17 cellular contexts compared by ENCODE assay signal in genomic region chr12:67634167-67634793, GRCh38. TPM values are rescaled to one million over a fixed set of nuclear protein-coding genes. Genes with fewer than 3 reads are reported as not detected.
DNase-seq lines count a peak whose midpoint lies in the region; ATAC-seq, FAIRE-seq and TF ChIP-seq lines count a peak whose summit lies in the region.
"Had no signal": no experiment of that assay in that cellular context is flagged by ENCODE, and none has a peak within 500 bp of the region (broad histone marks: within the 10 kb centered on the region; RNA-seq: fewer than 3 reads in every experiment).

No MANE protein-coding gene starts in this region.

- no peak for TF ChIP-seq POLR2A in GM12891 (IDR thresholded peaks at IDR 0.05; ENCODE audit: low read depth, low read length)
- no peak for TF ChIP-seq POLR2A in GM18505 (IDR thresholded peaks at IDR 0.05; ENCODE audit: borderline replicate concordance, extremely low read depth, insufficient read depth, insufficient read length)

- peak overlapping the region; percentile 3 to 95 for H3K27ac Mint-ChIP-seq in stimulated activated naive CD8-positive, alpha-beta T cell treated with anti-CD3 and anti-CD28 coated beads, Interleukin-15, amount 100 ng/mL, for 72 hours

- peak; percentile 68 for ATAC-seq in Right ventricle myocardium superior (ENCODE audit: poor library complexity)
- no peak for ATAC-seq in stimulated activated naive CD8-positive, alpha-beta T cell treated with anti-CD3 and anti-CD28 coated beads, Interleukin-15, amount 100 ng/mL, for 72 hours
- ATAC-seq in HG02885 (IDR thresholded peaks at IDR 0.05; ENCODE audit: poor library complexity, unreplicated experiment) = no peak
- ATAC-seq in GM18505 (IDR thresholded peaks at IDR 0.05; ENCODE audit: unreplicated experiment) = no peak

- no peaks in the 10 kb centered on the region for H3K9me3 ChIP-seq in right atrium auricular region
- H3K9me3 ChIP-seq: uterus had no signal

- peak overlapping the region; percentile 9 to 51 for H3K4me3 Mint-ChIP-seq in stimulated activated naive CD8-positive, alpha-beta T cell treated with anti-CD3 and anti-CD28 coated beads, Interleukin-15, amount 100 ng/mL, for 72 hours

- no peaks in the 10 kb centered on the region for H3K27me3 Mint-ChIP-seq in stimulated activated naive CD8-positive, alpha-beta T cell treated with anti-CD3 and anti-CD28 coated beads, Interleukin-15, amount 100 ng/mL, for 72 hours

- no peaks in the 10 kb centered on the region for H3K4me1 ChIP-seq in right atrium auricular region
- H3K4me1 ChIP-seq: uterus had no signal

- no peaks in the 10 kb centered on the region for H3K36me3 ChIP-seq in right atrium auricular region
- H3K36me3 ChIP-seq: uterus had no signal

- peaks cover 6% of the 10 kb centered on the region in 2 donors for H3K9me3 Mint-ChIP-seq in stimulated activated naive CD8-positive, alpha-beta T cell treated with anti-CD3 and anti-CD28 coated beads, Interleukin-15, amount 100 ng/mL, for 72 hours

- H3K4me3 ChIP-seq in right atrium auricular region = no peak overlapping the region
- H3K4me3 ChIP-seq: PC-9, uterus had no signal

- intact Hi-C loops in Right ventricle myocardium superior (cut with DNase I) = no loop called here

- DNase-seq in Right ventricle myocardium superior = no peak
- no peak for DNase-seq in right atrium auricular region (ENCODE audit: low spot score)
- DNase-seq in MV-4-11 (lab: John Stamatoyannopoulos, UW) = peak; percentile 19
- peak; percentile 25 for DNase-seq in globus pallidus (ENCODE audit: low spot score)
- no peak for DNase-seq in stimulated activated naive CD8-positive, alpha-beta T cell treated with anti-CD3 and anti-CD28 coated beads, Interleukin-15, amount 100 ng/mL, for 72 hours
- DNase-seq in GM12891 (ENCODE audit: insufficient read length, low spot score) = no peak
- DNase-seq: activated CD8-positive, alpha-beta memory T cell treated with anti-CD3 and anti-CD28 coated beads, Interleukin-2, amount 50 U/mL, for 4 hours; cerebellar nuclear complex; DMS79 treated with DMSO at 0.1 percent for 48 hours; foreskin melanocyte; mammary epithelial cell; NCI-H1436 treated with DMSO at 0.1 percent for 48 hours; PC-9; stimulated activated naive CD4-positive, alpha-beta T cell treated with Interleukin-2 at 50 U/mL for 16 hours; uterus had no signal

- TF ChIP-seq CTCF in right atrium auricular region (IDR thresholded peaks at IDR 0.05) = no peak

- no peaks in the 10 kb centered on the region for H3K27me3 ChIP-seq in right atrium auricular region
- H3K27me3 ChIP-seq: uterus had no signal

- no peak overlapping the region for H3K27ac ChIP-seq in right atrium auricular region
- H3K27ac ChIP-seq: PC-9, uterus had no signal

- peaks cover 56% of the 10 kb centered on the region for H3K4me1 Mint-ChIP-seq in stimulated activated naive CD8-positive, alpha-beta T cell treated with anti-CD3 and anti-CD28 coated beads, Interleukin-15, amount 100 ng/mL, for 72 hours

- FAIRE-seq in GM12891 (lab: Jason Lieb, UNC) = no peak

TF ChIP-seq in GM12891, 5 proteins besides CTCF, POLR2A, EP300 and RAD21:
- no peak for TF ChIP-seq SPI1 (IDR thresholded peaks at IDR 0.05; ENCODE audit: low read depth, low read length)

RNA-seq across cellular contexts. Expression of gene DYRK2, which starts 14.3 kb away (rescaled TPM):
- total RNA-seq in Right ventricle myocardium superior (45.8 TPM), right atrium auricular region (10 to 100 TPM; 55.1 to 86.6 TPM)
- polyA plus RNA-seq in GM12891 (2012; ENCODE audit: low read depth, missing spikeins) = 10.7 TPM

Comparison
In these comparisons a context has a peak if more than half of its experiments do, and no peak if none do; other contexts are left out.
1. DNase-seq: peak in MV-4-11 (single experiment) and globus pallidus (single experiment); none in Right ventricle myocardium superior (single experiment), right atrium auricular region (single experiment), stimulated activated naive CD8-positive, alpha-beta T cell treated with anti-CD3 and anti-CD28 coated beads, Interleukin-15, amount 100 ng/mL, for 72 hours (0 of 2) and GM12891 (single experiment).